Comparison of ENCODE assay signal across 13 cellular contexts in genomic region chr11:57310091-57310490, GRCh38. TPM values are rescaled to one million over a fixed set of nuclear protein-coding genes. Genes with fewer than 3 reads are reported as not detected.
DNase-seq lines count a peak whose midpoint lies in the region; ATAC-seq and TF ChIP-seq lines count a peak whose summit lies in the region.
"Had no signal": no experiment of that assay in that cellular context is flagged by ENCODE, and none has a peak within 500 bp of the region (broad histone marks: within the 10 kb centered on the region; RNA-seq: fewer than 3 reads in every experiment).

No MANE protein-coding gene starts in this region.

- H3K27me3 ChIP-seq in mucosa of stomach (ENCODE audit: control insufficient read depth, insufficient read depth, low read length) (no peaks in the 10 kb centered on the region), tibial nerve (no peaks in the 10 kb centered on the region)

- H3K27me3 Mint-ChIP-seq in T-helper 17 cell: no peaks in the 10 kb centered on the region
- peaks cover 10% of the 10 kb centered on the region for H3K27me3 Mint-ChIP-seq in endothelial cell (ENCODE audit: unreplicated experiment)
- H3K27me3 Mint-ChIP-seq: natural killer cell treated with Interleukin-12 subunit alpha and Interleukin-12 subunit beta and Interleukin-15 and Interleukin-18, amount 100 ng/mL, for 72 hours had no signal

- no peak for ATAC-seq in T-helper 17 cell
- ATAC-seq in GM21529 (IDR thresholded peaks at IDR 0.05; ENCODE audit: unreplicated experiment): no peak
- ATAC-seq: GM12878; natural killer cell treated with Interleukin-12 subunit alpha and Interleukin-12 subunit beta and Interleukin-15 and Interleukin-18, amount 100 ng/mL, for 72 hours had no signal

- H3K27ac Mint-ChIP-seq in T-helper 17 cell (peak overlapping the region; percentile 43), endothelial cell (ENCODE audit: unreplicated experiment) (no peak overlapping the region)
- H3K27ac Mint-ChIP-seq: activated naive CD4-positive, alpha-beta T cell treated with anti-CD3 and anti-CD28 coated beads for 36 hours; natural killer cell treated with Interleukin-12 subunit alpha and Interleukin-12 subunit beta and Interleukin-15 and Interleukin-18, amount 100 ng/mL, for 72 hours had no signal

- H3K9me3 ChIP-seq in T-helper 17 cell (ENCODE audit: control insufficient read depth, low read length, poor library complexity, severe bottlenecking) (no peaks in the 10 kb centered on the region), mucosa of stomach (ENCODE audit: control insufficient read depth, low read length) (no peaks in the 10 kb centered on the region), tibial nerve (no peaks in the 10 kb centered on the region)

- peaks cover 51% of the 10 kb centered on the region for H3K36me3 ChIP-seq in mucosa of stomach (ENCODE audit: control insufficient read depth, insufficient read depth, low read length)
- H3K36me3 ChIP-seq in tibial nerve: peaks cover 0 to 58% (median 0%) of the 10 kb centered on the region in 3 donors

- H3K9ac ChIP-seq in mucosa of stomach (ENCODE audit: low read length): peak overlapping the region; percentile 71

- H3K4me3 Mint-ChIP-seq in T-helper 17 cell: no peak overlapping the region
- peak overlapping the region; percentile 85 for H3K4me3 Mint-ChIP-seq in endothelial cell (ENCODE audit: unreplicated experiment)
- H3K4me3 Mint-ChIP-seq: activated naive CD4-positive, alpha-beta T cell treated with anti-CD3 and anti-CD28 coated beads for 36 hours had no signal

- H3K9me3 Mint-ChIP-seq in endothelial cell (ENCODE audit: unreplicated experiment): no peaks in the 10 kb centered on the region
- H3K9me3 Mint-ChIP-seq: activated naive CD4-positive, alpha-beta T cell treated with anti-CD3 and anti-CD28 coated beads for 36 hours; natural killer cell treated with Interleukin-12 subunit alpha and Interleukin-12 subunit beta and Interleukin-15 and Interleukin-18, amount 100 ng/mL, for 72 hours; T-helper 1 cell treated with Interleukin-12 subunit alpha and Interleukin-12 subunit beta and Interleukin-4 antibody, amounts not matched to agents 30 μg/mL and 1 μg/mL, for 36 hours had no signal

- 74 to 80% methylated on average over 6 of the region's 6 CpGs for WGBS in tibial nerve, 2 donors

- peaks cover 83% of the 10 kb centered on the region for H3K4me1 ChIP-seq in mucosa of stomach (ENCODE audit: control insufficient read depth, insufficient read depth, low read length)
- peaks cover 0 to 99% (median 67%) of the 10 kb centered on the region in 4 donors for H3K4me1 ChIP-seq in tibial nerve

- no peak for TF ChIP-seq EP300 in tibial nerve (IDR thresholded peaks at IDR 0.05)

- no peak for TF ChIP-seq POLR2A in tibial nerve (IDR thresholded peaks at IDR 0.05)

- DNase-seq in T-helper 17 cell (no peak), endothelial cell (ENCODE audit: low spot score) (no peak), tibial nerve (ENCODE audit: low spot score in 2 of 2) (no peak), AG08395 (ENCODE audit: low spot score) (no peak), activated gamma-delta T cell treated with Interleukin-2 at 50 U/mL for 16 hours (no peak)
- DNase-seq: activated naive CD4-positive, alpha-beta T cell treated with anti-CD3 and anti-CD28 coated beads for 36 hours; KBM-7 had no signal

- H3K4me3 ChIP-seq in mucosa of stomach (ENCODE audit: low read length) (peak overlapping the region; percentile 58), tibial nerve (no peak overlapping the region)
- H3K4me3 ChIP-seq: GM12878 had no signal

- H3K4me1 Mint-ChIP-seq in T-helper 17 cell (peaks cover 9% of the 10 kb centered on the region), endothelial cell (ENCODE audit: unreplicated experiment) (peaks cover 39% of the 10 kb centered on the region)

- TF ChIP-seq CTCF in endothelial cell (IDR thresholded peaks at IDR 0.05; ENCODE audit: unreplicated experiment) (no peak), tibial nerve (IDR thresholded peaks at IDR 0.05) (no peak)

- H3K27ac ChIP-seq in tibial nerve: peak overlapping the region in 3 of 4 donors; percentile 79 to 96 (median 92)

- H3K36me3 Mint-ChIP-seq in T-helper 17 cell (ENCODE audit: low read depth) (peaks cover 4% of the 10 kb centered on the region), endothelial cell (ENCODE audit: low read depth, unreplicated experiment) (peaks cover 40% of the 10 kb centered on the region)
- H3K36me3 Mint-ChIP-seq: natural killer cell treated with Interleukin-12 subunit alpha and Interleukin-12 subunit beta and Interleukin-15 and Interleukin-18, amount 100 ng/mL, for 72 hours had no signal

RNA-seq across cellular contexts. Expression of gene TNKS1BP1, which starts 14.7 kb away (rescaled TPM):
- 10 to 100 TPM in 1 of 2 donors, 1 to 10 TPM in 1; 8.7 to 16.2 TPM for total RNA-seq in T-helper 17 cell
- 122 TPM for total RNA-seq in endothelial cell (ENCODE audit: unreplicated experiment)
- total RNA-seq in tibial nerve: 100 to 1,000 TPM; 147 to 238 (median 204) TPM

RNA-seq across cellular contexts. Expression of gene SSRP1, which starts 25.6 kb away (rescaled TPM):
- 10 to 100 TPM; 46.4 to 47.2 TPM for total RNA-seq in T-helper 17 cell
- total RNA-seq in endothelial cell (ENCODE audit: unreplicated experiment): 134 TPM
- total RNA-seq in tibial nerve: 10 to 100 TPM; 51.0 to 67.5 (median 56.5) TPM

RNA-seq across cellular contexts. Expression of gene P2RX3, which starts 28.1 kb away (rescaled TPM):
- not detected for total RNA-seq in T-helper 17 cell
- 0.23 TPM for total RNA-seq in endothelial cell (ENCODE audit: unreplicated experiment)
- total RNA-seq in tibial nerve: under 1 TPM in 1 of 4 donors, not detected in 3; 0.22 TPM
- total RNA-seq: activated naive CD4-positive, alpha-beta T cell treated with anti-CD3 and anti-CD28 coated beads for 36 hours; dermis microvascular lymphatic vessel endothelial cell; GM12878; natural killer cell treated with Interleukin-12 subunit alpha and Interleukin-12 subunit beta and Interleukin-15 and Interleukin-18, amount 100 ng/mL, for 72 hours had no signal
